In genomic region chr12:121539908-121540307, GRCh38 we compare ENCODE assay signal across 17 cellular contexts. TPM values are rescaled to one million over a fixed set of nuclear protein-coding genes. Genes with fewer than 3 reads are reported as not detected.
DNase-seq lines count a peak whose midpoint lies in the region; ATAC-seq and TF ChIP-seq lines count a peak whose summit lies in the region.
"Had no signal": no experiment of that assay in that cellular context is flagged by ENCODE, and none has a peak within 500 bp of the region (broad histone marks: within the 10 kb centered on the region; RNA-seq: fewer than 3 reads in every experiment).

No MANE protein-coding gene starts in this region.

- no peaks in the 10 kb centered on the region for H3K36me3 ChIP-seq in CD8-positive, alpha-beta memory T cell (ENCODE audit: insufficient read depth, low read length)
- peaks cover under 1% of the 10 kb centered on the region for H3K36me3 ChIP-seq in neural progenitor cell
- H3K36me3 ChIP-seq: MG63 had no signal

- peaks cover 79% of the 10 kb centered on the region for H4K20me1 ChIP-seq in neural progenitor cell (ENCODE audit: low read depth)

- H3K79me2 ChIP-seq in neural progenitor cell (ENCODE audit: low read depth), result peaks cover 54% of the 10 kb centered on the region

- peak overlapping the region; percentile 23 for H3K4me3 Mint-ChIP-seq in activated CD4-positive, alpha-beta T cell treated with anti-CD3 and anti-CD28 coated beads, Interleukin-2, amount 10 ng/mL, durations not matched to agents 24 days and 14 days
- H3K4me3 Mint-ChIP-seq in CD8-positive, alpha-beta memory T cell, result peak overlapping the region in 4 of 7 donors; percentile 9 to 82 (median 27)
- no peak overlapping the region for H3K4me3 Mint-ChIP-seq in effector memory CD8-positive, alpha-beta T cell
- H3K4me3 Mint-ChIP-seq in neural progenitor cell, result peak overlapping the region; percentile 30
- H3K4me3 Mint-ChIP-seq: HFFc6 had no signal

- no peak overlapping the region for H2AFZ ChIP-seq in neural progenitor cell (replicated peaks)

- CTCF ChIA-PET in CD8-positive, alpha-beta memory T cell (lab: Charles Lee), result interaction anchor here (0.7 kb wide), 1 partner anchor 120 kb away, joined by 3 read pairs; no protein-coding TSS in a partner anchor

- ATAC-seq in effector memory CD8-positive, alpha-beta T cell (replicated peaks), result no peak
- ATAC-seq in sciatic nerve (no peak), HG03175 (IDR thresholded peaks at IDR 0.05; ENCODE audit: unreplicated experiment) (no peak)

- peaks cover 50% of the 10 kb centered on the region for H3F3A ChIP-seq in neural progenitor cell (ENCODE audit: low read depth)

- H3K27ac Mint-ChIP-seq in activated CD4-positive, alpha-beta T cell treated with anti-CD3 and anti-CD28 coated beads, Interleukin-2, amount 10 ng/mL, durations not matched to agents 24 days and 14 days, result no peak overlapping the region
- H3K27ac Mint-ChIP-seq in CD8-positive, alpha-beta memory T cell, result peak overlapping the region in 4 of 8 donors; percentile 33 to 71 (median 55)
- H3K27ac Mint-ChIP-seq in effector memory CD8-positive, alpha-beta T cell, result peak overlapping the region; percentile 28 to 44
- H3K27ac Mint-ChIP-seq in neural progenitor cell, result no peak overlapping the region
- H3K27ac Mint-ChIP-seq: HFFc6 had no signal

- POLR2A ChIA-PET in CD8-positive, alpha-beta memory T cell (lab: Charles Lee), result interaction anchor here (1.2 kb wide), 1 partner anchor 40 kb away, joined by 9 read pairs; no protein-coding TSS in a partner anchor

- peaks cover 28% of the 10 kb centered on the region for H3K4me1 Mint-ChIP-seq in activated CD4-positive, alpha-beta T cell treated with anti-CD3 and anti-CD28 coated beads, Interleukin-2, amount 10 ng/mL, durations not matched to agents 24 days and 14 days
- peaks cover 30 to 36% (median 34%) of the 10 kb centered on the region in 3 donors for H3K4me1 Mint-ChIP-seq in CD8-positive, alpha-beta memory T cell
- peaks cover 41 to 43% of the 10 kb centered on the region in 2 donors for H3K4me1 Mint-ChIP-seq in effector memory CD8-positive, alpha-beta T cell (ENCODE audit: low read depth in 2 of 2)
- peaks cover 45% of the 10 kb centered on the region for H3K4me1 Mint-ChIP-seq in neural progenitor cell

- TF ChIP-seq CTCF in neural progenitor cell (IDR thresholded peaks at IDR 0.05), result no peak

- DNase-seq in activated CD4-positive, alpha-beta T cell treated with anti-CD3 and anti-CD28 coated beads, Interleukin-2, amount 10 ng/mL, durations not matched to agents 24 days and 14 days, result no peak
- DNase-seq in activated CD4-positive, alpha-beta T cell treated with anti-CD3 and anti-CD28 coated beads for 1 hour, result no peak
- DNase-seq in CD8-positive, alpha-beta memory T cell, result no peak
- no peak for DNase-seq in effector memory CD8-positive, alpha-beta T cell
- no peak for DNase-seq in neural progenitor cell (ENCODE audit: low spot score)
- no peak for DNase-seq in sciatic nerve (ENCODE audit: low spot score)
- no peak for DNase-seq in NCI-H82 (lab: John Stamatoyannopoulos, UW)
- DNase-seq: COR-L47, HFFc6, Karpas-422, MG63, NCI-H1092, NCI-H2081 treated with DMSO at 0.1 percent for 48 hours, NCI-H510A had no signal

- peaks cover 1% of the 10 kb centered on the region for H3K27me3 Mint-ChIP-seq in activated CD4-positive, alpha-beta T cell treated with anti-CD3 and anti-CD28 coated beads, Interleukin-2, amount 10 ng/mL, durations not matched to agents 24 days and 14 days
- H3K27me3 Mint-ChIP-seq in CD8-positive, alpha-beta memory T cell, result no peaks in the 10 kb centered on the region
- no peaks in the 10 kb centered on the region for H3K27me3 Mint-ChIP-seq in effector memory CD8-positive, alpha-beta T cell
- peaks cover 13% of the 10 kb centered on the region for H3K27me3 Mint-ChIP-seq in neural progenitor cell (ENCODE audit: insufficient read depth, low read depth)

- H3K4me2 ChIP-seq in neural progenitor cell, result no peak overlapping the region

- intact Hi-C loops in activated CD4-positive, alpha-beta T cell treated with anti-CD3 and anti-CD28 coated beads, Interleukin-2, amount 10 ng/mL, durations not matched to agents 24 days and 14 days (cut with micrococcal nuclease), result no loop called here
- intact Hi-C loops in sciatic nerve (cut with DNase I), result no loop called here

- no peaks in the 10 kb centered on the region for H3K27me3 ChIP-seq in CD8-positive, alpha-beta memory T cell (ENCODE audit: insufficient read depth, low read length, poor library complexity, severe bottlenecking)
- H3K27me3 ChIP-seq in neural progenitor cell, result peaks cover 5% of the 10 kb centered on the region
- H3K27me3 ChIP-seq: BLaER1 treated with 17β-estradiol and CSF1 and Interleukin-3, amounts not matched to agents 10 nM and 100 nM; MG63 had no signal

- H3K9me3 Mint-ChIP-seq in activated CD4-positive, alpha-beta T cell treated with anti-CD3 and anti-CD28 coated beads, Interleukin-2, amount 10 ng/mL, durations not matched to agents 24 days and 14 days, result no peaks in the 10 kb centered on the region
- no peaks in the 10 kb centered on the region for H3K9me3 Mint-ChIP-seq in CD8-positive, alpha-beta memory T cell
- no peaks in the 10 kb centered on the region for H3K9me3 Mint-ChIP-seq in effector memory CD8-positive, alpha-beta T cell
- no peaks in the 10 kb centered on the region for H3K9me3 Mint-ChIP-seq in neural progenitor cell
- H3K9me3 Mint-ChIP-seq: HFFc6 had no signal

- no peak overlapping the region for H3K4me3 ChIP-seq in CD8-positive, alpha-beta memory T cell (ENCODE audit: low read length)
- no peak overlapping the region for H3K4me3 ChIP-seq in neural progenitor cell
- H3K4me3 ChIP-seq: BLaER1 treated with 17β-estradiol and CSF1 and Interleukin-3, amounts not matched to agents 10 nM and 100 nM; MG63 had no signal

- peaks cover 32% of the 10 kb centered on the region for H3K4me1 ChIP-seq in CD8-positive, alpha-beta memory T cell (ENCODE audit: insufficient read depth, low read length)
- peaks cover 34% of the 10 kb centered on the region for H3K4me1 ChIP-seq in neural progenitor cell

- peaks cover 15% of the 10 kb centered on the region for H3K36me3 Mint-ChIP-seq in activated CD4-positive, alpha-beta T cell treated with anti-CD3 and anti-CD28 coated beads, Interleukin-2, amount 10 ng/mL, durations not matched to agents 24 days and 14 days (ENCODE audit: low read depth)
- peaks cover 0 to 16% (median 3%) of the 10 kb centered on the region in 3 donors for H3K36me3 Mint-ChIP-seq in CD8-positive, alpha-beta memory T cell
- peaks cover 47% of the 10 kb centered on the region for H3K36me3 Mint-ChIP-seq in effector memory CD8-positive, alpha-beta T cell (ENCODE audit: insufficient read depth)
- peaks cover 21% of the 10 kb centered on the region for H3K36me3 Mint-ChIP-seq in neural progenitor cell

- H3K9me3 ChIP-seq in CD8-positive, alpha-beta memory T cell (ENCODE audit: low read length), result no peaks in the 10 kb centered on the region
- no peaks in the 10 kb centered on the region for H3K9me3 ChIP-seq in neural progenitor cell (ENCODE audit: low read depth)
- H3K9me3 ChIP-seq: BLaER1 treated with 17β-estradiol and CSF1 and Interleukin-3, amounts not matched to agents 10 nM and 100 nM; MG63 had no signal

- H3K9ac ChIP-seq in neural progenitor cell, result no peak overlapping the region
- H3K9ac ChIP-seq: BLaER1 treated with 17β-estradiol and CSF1 and Interleukin-3, amounts not matched to agents 10 nM and 100 nM had no signal

- no peak overlapping the region for H3K27ac ChIP-seq in CD8-positive, alpha-beta memory T cell (ENCODE audit: low read depth, low read length)
- no peak overlapping the region for H3K27ac ChIP-seq in neural progenitor cell
- H3K27ac ChIP-seq: 22Rv1; BLaER1 treated with 17β-estradiol and CSF1 and Interleukin-3, amounts not matched to agents 10 nM and 100 nM had no signal

RNA-seq across cellular contexts. Expression of gene KDM2B, which starts 40.9 kb away (rescaled TPM):
- 60.7 and 62.9 TPM in 2 replicates for total RNA-seq in activated CD4-positive, alpha-beta T cell treated with anti-CD3 and anti-CD28 coated beads, Interleukin-2, amount 10 ng/mL, durations not matched to agents 24 days and 14 days
- 10 to 100 TPM; 63.2 to 64.0 TPM for total RNA-seq in CD8-positive, alpha-beta memory T cell
- polyA plus RNA-seq in CD8-positive, alpha-beta memory T cell, result 18.3 TPM
- total RNA-seq in neural progenitor cell (ENCODE audit: low replicate concordance) (85.3 and 158 TPM in 2 replicates), sciatic nerve (22.9 TPM)

Comparison
In these comparisons a context has a peak if more than half of its experiments do, and no peak if none do; other contexts are left out.
1. H3K27ac Mint-ChIP-seq: peak in effector memory CD8-positive, alpha-beta T cell (2 of 2); none in activated CD4-positive, alpha-beta T cell treated with anti-CD3 and anti-CD28 coated beads, Interleukin-2, amount 10 ng/mL, durations not matched to agents 24 days and 14 days (single experiment) and neural progenitor cell (single experiment).
2. H3K4me3 Mint-ChIP-seq: peak in activated CD4-positive, alpha-beta T cell treated with anti-CD3 and anti-CD28 coated beads, Interleukin-2, amount 10 ng/mL, durations not matched to agents 24 days and 14 days (single experiment), CD8-positive, alpha-beta memory T cell (4 of 7) and neural progenitor cell (single experiment); none in effector memory CD8-positive, alpha-beta T cell (0 of 2).